Comparison of ENCODE assay signal across 1 cellular context in the genomic region with DNA sequence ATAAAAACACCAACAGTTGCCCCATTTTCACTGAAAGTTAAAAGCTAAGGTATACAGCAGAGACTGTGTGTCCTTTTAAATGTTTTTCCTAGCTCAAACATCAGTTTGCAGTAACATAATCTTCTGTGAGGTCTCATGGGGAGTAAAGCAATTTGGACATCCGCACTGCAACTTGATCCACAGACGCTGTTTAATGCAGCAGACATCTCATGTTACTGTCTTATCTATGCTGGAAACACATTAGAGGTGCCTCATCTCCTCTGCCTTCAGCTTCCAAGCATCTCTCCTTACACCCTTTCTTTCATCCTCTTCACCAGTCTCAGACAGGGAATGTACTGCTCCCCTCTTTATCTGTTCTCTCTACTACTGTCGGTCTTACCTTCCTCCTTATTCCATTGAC.
TF ChIP-seq lines count a peak whose summit lies in the region.

No MANE protein-coding gene starts in this region.

TF ChIP-seq in SK-N-SH treated with all-trans-retinoic acid at 6 μM for 48 hours, 23 proteins besides CTCF, POLR2A, EP300 and RAD21 (continued from another document):
- TF ChIP-seq, protein P1, sequence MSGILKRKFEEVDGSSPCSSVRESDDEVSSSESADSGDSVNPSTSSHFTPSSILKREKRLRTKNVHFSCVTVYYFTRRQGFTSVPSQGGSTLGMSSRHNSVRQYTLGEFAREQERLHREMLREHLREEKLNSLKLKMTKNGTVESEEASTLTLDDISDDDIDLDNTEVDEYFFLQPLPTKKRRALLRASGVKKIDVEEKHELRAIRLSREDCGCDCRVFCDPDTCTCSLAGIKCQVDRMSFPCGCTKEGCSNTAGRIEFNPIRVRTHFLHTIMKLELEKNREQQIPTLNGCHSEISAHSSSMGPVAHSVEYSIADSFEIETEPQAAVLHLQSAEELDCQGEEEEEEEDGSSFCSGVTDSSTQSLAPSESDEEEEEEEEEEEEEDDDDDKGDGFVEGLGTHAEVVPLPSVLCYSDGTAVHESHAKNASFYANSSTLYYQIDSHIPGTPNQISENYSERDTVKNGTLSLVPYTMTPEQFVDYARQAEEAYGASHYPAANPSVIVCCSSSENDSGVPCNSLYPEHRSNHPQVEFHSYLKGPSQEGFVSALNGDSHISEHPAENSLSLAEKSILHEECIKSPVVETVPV (CRISPR knock-in tag; IDR thresholded peaks at IDR 0.05), result no peak
- TF ChIP-seq, protein P2, sequence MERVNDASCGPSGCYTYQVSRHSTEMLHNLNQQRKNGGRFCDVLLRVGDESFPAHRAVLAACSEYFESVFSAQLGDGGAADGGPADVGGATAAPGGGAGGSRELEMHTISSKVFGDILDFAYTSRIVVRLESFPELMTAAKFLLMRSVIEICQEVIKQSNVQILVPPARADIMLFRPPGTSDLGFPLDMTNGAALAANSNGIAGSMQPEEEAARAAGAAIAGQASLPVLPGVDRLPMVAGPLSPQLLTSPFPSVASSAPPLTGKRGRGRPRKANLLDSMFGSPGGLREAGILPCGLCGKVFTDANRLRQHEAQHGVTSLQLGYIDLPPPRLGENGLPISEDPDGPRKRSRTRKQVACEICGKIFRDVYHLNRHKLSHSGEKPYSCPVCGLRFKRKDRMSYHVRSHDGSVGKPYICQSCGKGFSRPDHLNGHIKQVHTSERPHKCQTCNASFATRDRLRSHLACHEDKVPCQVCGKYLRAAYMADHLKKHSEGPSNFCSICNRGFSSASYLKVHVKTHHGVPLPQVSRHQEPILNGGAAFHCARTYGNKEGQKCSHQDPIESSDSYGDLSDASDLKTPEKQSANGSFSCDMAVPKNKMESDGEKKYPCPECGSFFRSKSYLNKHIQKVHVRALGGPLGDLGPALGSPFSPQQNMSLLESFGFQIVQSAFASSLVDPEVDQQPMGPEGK (CRISPR knock-in tag; IDR thresholded peaks at IDR 0.05; ENCODE audit: borderline replicate concordance), result no peak
- TF ChIP-seq PPARA (CRISPR knock-in tag; IDR thresholded peaks at IDR 0.05; ENCODE audit: borderline replicate concordance), result no peak
- TF ChIP-seq ZFP3 (CRISPR knock-in tag; IDR thresholded peaks at IDR 0.05), result no peak
- TF ChIP-seq ZC3H10 (CRISPR knock-in tag; IDR thresholded peaks at IDR 0.05), result no peak
- no peak for TF ChIP-seq ISL1 (CRISPR knock-in tag; IDR thresholded peaks at IDR 0.05)
- no peak for TF ChIP-seq GLIS3 (CRISPR knock-in tag; IDR thresholded peaks at IDR 0.05)
- no peak for TF ChIP-seq SNAI2 (CRISPR knock-in tag; IDR thresholded peaks at IDR 0.05)
- no peak for TF ChIP-seq OSR1 (CRISPR knock-in tag; IDR thresholded peaks at IDR 0.05)
- TF ChIP-seq TOX (CRISPR knock-in tag; IDR thresholded peaks at IDR 0.05; ENCODE audit: borderline replicate concordance), result no peak
- no peak for TF ChIP-seq ARNTL (CRISPR knock-in tag; IDR thresholded peaks at IDR 0.05; ENCODE audit: borderline replicate concordance, low read depth)
